Comparison of ENCODE assay signal across 1 cellular context in the genomic region with DNA sequence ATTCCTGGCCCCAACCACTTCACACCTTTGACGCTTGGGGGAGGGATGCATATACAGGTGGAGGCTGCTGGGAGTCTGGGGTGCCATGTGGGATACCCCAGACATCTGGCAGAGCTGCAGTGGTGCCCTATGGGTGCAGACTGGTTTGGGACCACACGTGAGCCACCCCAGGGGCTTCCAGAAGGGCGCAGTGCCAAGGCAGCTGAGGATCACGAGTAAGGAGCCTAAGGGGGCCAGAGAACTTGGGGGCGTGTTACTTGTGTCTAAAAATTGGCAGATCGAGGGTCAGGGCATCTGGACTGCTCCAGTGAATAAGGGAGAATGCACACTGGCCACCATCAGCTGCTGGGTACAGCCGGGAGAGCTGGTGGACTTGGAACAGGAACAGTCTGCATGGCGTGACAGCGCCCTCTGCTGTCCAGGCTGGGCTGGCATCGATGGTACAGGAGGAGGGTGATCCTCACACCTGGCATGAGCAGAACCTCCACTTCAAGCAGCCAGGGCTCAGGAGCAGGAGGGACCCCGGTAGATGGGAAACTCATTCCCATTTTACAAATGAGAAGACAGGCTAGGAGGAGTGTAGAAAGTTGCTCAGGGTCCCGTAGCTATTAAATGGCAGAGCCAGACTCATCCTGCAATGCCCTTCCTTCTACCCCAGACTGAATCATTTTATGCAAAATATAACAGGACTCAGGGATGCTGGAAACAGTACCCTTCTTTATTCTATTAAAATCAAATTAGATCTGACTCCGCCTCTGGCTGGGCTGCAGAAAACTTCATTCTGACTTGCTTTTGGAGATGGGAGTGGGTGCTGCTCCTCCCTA.
TF ChIP-seq lines count a peak whose summit lies in the region.

No MANE protein-coding gene starts in this region.

TF ChIP-seq in HepG2, 621 proteins besides CTCF, POLR2A, EP300 and RAD21 (continued from another document and continues in another):
- TF ChIP-seq, protein P1, sequence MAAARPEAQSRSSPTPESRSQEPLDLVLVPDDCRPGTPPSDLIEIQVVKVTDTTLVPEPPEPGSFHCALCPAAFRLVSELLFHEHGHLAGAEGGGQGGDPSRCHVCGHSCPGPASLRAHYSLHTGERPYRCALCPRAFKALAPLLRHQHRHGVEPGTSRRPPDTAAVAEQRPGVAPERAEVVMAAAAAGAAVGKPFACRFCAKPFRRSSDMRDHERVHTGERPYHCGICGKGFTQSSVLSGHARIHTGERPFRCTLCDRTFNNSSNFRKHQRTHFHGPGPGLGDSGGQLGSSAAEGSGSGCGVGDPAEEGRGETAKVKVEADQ (CRISPR knock-in tag; IDR thresholded peaks at IDR 0.05; ENCODE audit: borderline replicate concordance) = 0 out of 2 replicates have a peak, but pooled peaks have one; percentile 48
- TF ChIP-seq KDM1A (CRISPR knock-in tag; IDR thresholded peaks at IDR 0.05) = no peak
- TF ChIP-seq KLF16 (CRISPR knock-in tag; IDR thresholded peaks at IDR 0.05) = peak in 1 of 2 experiments; percentile 31; a peak in 1 of 4 replicates
- TF ChIP-seq, protein P2, sequence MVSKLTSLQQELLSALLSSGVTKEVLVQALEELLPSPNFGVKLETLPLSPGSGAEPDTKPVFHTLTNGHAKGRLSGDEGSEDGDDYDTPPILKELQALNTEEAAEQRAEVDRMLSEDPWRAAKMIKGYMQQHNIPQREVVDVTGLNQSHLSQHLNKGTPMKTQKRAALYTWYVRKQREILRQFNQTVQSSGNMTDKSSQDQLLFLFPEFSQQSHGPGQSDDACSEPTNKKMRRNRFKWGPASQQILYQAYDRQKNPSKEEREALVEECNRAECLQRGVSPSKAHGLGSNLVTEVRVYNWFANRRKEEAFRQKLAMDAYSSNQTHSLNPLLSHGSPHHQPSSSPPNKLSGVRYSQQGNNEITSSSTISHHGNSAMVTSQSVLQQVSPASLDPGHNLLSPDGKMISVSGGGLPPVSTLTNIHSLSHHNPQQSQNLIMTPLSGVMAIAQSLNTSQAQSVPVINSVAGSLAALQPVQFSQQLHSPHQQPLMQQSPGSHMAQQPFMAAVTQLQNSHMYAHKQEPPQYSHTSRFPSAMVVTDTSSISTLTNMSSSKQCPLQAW (CRISPR knock-in tag; IDR thresholded peaks at IDR 0.05) = 0 out of 2 replicates have a peak, but pooled peaks have one; percentile 39
- no peak for TF ChIP-seq PHF21A (CRISPR knock-in tag; IDR thresholded peaks at IDR 0.05)
- peak; percentile 37 for TF ChIP-seq PTBP1 (IDR thresholded peaks at IDR 0.05; ENCODE audit: low read depth, low read length, poor library complexity, severe bottlenecking)
- TF ChIP-seq, protein P3, sequence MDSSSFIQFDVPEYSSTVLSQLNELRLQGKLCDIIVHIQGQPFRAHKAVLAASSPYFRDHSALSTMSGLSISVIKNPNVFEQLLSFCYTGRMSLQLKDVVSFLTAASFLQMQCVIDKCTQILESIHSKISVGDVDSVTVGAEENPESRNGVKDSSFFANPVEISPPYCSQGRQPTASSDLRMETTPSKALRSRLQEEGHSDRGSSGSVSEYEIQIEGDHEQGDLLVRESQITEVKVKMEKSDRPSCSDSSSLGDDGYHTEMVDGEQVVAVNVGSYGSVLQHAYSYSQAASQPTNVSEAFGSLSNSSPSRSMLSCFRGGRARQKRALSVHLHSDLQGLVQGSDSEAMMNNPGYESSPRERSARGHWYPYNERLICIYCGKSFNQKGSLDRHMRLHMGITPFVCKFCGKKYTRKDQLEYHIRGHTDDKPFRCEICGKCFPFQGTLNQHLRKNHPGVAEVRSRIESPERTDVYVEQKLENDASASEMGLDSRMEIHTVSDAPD (CRISPR knock-in tag; IDR thresholded peaks at IDR 0.05) = no peak
- 0 out of 2 replicates have a peak, but pooled peaks have one; percentile 12 for TF ChIP-seq ZNF331 (CRISPR knock-in tag; IDR thresholded peaks at IDR 0.05)
- TF ChIP-seq ZBTB42 (CRISPR knock-in tag; IDR thresholded peaks at IDR 0.05) = no peak
- peak; percentile 53; the same call in 1 of the 2 replicates for TF ChIP-seq HES4 (CRISPR knock-in tag; IDR thresholded peaks at IDR 0.05; ENCODE audit: borderline replicate concordance)
- 0 out of 2 replicates have a peak, but pooled peaks have one; percentile 38 for TF ChIP-seq IRF2 (CRISPR knock-in tag; IDR thresholded peaks at IDR 0.05)
- TF ChIP-seq ZNF891 (CRISPR knock-in tag; IDR thresholded peaks at IDR 0.05) = peak; percentile 58; the same call in 1 of the 2 replicates
- 0 out of 2 replicates have a peak, but pooled peaks have one; percentile 45 for TF ChIP-seq ZNF225 (CRISPR knock-in tag; IDR thresholded peaks at IDR 0.05)
- no peak for TF ChIP-seq ZNF746 (CRISPR knock-in tag; IDR thresholded peaks at IDR 0.05)
- peak; percentile 59; the same call in 1 of the 2 replicates for TF ChIP-seq ZNF788 (CRISPR knock-in tag; IDR thresholded peaks at IDR 0.05; ENCODE audit: borderline replicate concordance)
- peak; percentile 38; the same call in 1 of the 2 replicates for TF ChIP-seq RELA (CRISPR knock-in tag; IDR thresholded peaks at IDR 0.05)
- peak; percentile 68; the same call in 1 of the 2 replicates for TF ChIP-seq HNRNPL (IDR thresholded peaks at IDR 0.05; ENCODE audit: low read depth, low read length)
- TF ChIP-seq, protein P4, sequence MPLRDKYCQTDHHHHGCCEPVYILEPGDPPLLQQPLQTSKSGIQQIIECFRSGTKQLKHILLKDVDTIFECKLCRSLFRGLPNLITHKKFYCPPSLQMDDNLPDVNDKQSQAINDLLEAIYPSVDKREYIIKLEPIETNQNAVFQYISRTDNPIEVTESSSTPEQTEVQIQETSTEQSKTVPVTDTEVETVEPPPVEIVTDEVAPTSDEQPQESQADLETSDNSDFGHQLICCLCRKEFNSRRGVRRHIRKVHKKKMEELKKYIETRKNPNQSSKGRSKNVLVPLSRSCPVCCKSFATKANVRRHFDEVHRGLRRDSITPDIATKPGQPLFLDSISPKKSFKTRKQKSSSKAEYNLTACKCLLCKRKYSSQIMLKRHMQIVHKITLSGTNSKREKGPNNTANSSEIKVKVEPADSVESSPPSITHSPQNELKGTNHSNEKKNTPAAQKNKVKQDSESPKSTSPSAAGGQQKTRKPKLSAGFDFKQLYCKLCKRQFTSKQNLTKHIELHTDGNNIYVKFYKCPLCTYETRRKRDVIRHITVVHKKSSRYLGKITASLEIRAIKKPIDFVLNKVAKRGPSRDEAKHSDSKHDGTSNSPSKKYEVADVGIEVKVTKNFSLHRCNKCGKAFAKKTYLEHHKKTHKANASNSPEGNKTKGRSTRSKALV (CRISPR knock-in tag; IDR thresholded peaks at IDR 0.05) = no peak
- TF ChIP-seq NFRKB (IDR thresholded peaks at IDR 0.05) = no peak
- TF ChIP-seq ZNF792 (CRISPR knock-in tag; IDR thresholded peaks at IDR 0.05) = 0 out of 2 replicates have a peak, but pooled peaks have one; percentile 36
- TF ChIP-seq ETV5 (CRISPR knock-in tag; IDR thresholded peaks at IDR 0.05; ENCODE audit: borderline replicate concordance) = peak; percentile 10; the same call in 1 of the 2 replicates
- TF ChIP-seq REPIN1 (CRISPR knock-in tag; IDR thresholded peaks at IDR 0.05; ENCODE audit: borderline replicate concordance, low read depth) = peak; percentile 45; the same call in 1 of the 2 replicates
- no peak for TF ChIP-seq MBD4 (IDR thresholded peaks at IDR 0.05; ENCODE audit: borderline replicate concordance, low read length)
- TF ChIP-seq HNF4G (IDR thresholded peaks at IDR 0.05; ENCODE audit: borderline replicate concordance, low read depth, low read length) = peak; percentile 68; the same call in 1 of the 2 replicates
- 0 out of 2 replicates have a peak, but pooled peaks have one; percentile 7 for TF ChIP-seq HNF4G (CRISPR knock-in tag; IDR thresholded peaks at IDR 0.05; ENCODE audit: borderline replicate concordance, low read depth)
- TF ChIP-seq, protein P5, sequence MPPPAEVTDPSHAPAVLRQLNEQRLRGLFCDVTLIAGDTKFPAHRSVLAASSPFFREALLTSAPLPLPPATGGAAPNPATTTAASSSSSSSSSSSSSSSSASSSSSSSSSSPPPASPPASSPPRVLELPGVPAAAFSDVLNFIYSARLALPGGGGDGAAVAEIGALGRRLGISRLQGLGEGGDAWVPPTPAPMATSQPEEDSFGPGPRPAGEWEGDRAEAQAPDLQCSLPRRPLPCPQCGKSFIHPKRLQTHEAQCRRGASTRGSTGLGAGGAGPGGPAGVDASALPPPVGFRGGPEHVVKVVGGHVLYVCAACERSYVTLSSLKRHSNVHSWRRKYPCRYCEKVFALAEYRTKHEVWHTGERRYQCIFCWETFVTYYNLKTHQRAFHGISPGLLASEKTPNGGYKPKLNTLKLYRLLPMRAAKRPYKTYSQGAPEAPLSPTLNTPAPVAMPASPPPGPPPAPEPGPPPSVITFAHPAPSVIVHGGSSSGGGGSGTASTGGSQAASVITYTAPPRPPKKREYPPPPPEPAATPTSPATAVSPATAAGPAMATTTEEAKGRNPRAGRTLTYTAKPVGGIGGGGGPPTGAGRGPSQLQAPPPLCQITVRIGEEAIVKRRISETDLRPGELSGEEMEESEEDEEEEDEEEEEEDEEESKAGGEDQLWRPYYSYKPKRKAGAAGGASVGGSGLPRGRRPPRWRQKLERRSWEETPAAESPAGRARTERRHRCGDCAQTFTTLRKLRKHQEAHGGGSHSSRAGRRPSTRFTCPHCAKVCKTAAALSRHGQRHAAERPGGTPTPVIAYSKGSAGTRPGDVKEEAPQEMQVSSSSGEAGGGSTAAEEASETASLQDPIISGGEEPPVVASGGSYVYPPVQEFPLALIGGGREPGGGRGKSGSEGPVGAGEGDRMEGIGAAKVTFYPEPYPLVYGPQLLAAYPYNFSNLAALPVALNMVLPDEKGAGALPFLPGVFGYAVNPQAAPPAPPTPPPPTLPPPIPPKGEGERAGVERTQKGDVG (CRISPR knock-in tag; IDR thresholded peaks at IDR 0.05; ENCODE audit: borderline replicate concordance) = peak; percentile 20; the same call in 1 of the 2 replicates
- TF ChIP-seq, protein P6, sequence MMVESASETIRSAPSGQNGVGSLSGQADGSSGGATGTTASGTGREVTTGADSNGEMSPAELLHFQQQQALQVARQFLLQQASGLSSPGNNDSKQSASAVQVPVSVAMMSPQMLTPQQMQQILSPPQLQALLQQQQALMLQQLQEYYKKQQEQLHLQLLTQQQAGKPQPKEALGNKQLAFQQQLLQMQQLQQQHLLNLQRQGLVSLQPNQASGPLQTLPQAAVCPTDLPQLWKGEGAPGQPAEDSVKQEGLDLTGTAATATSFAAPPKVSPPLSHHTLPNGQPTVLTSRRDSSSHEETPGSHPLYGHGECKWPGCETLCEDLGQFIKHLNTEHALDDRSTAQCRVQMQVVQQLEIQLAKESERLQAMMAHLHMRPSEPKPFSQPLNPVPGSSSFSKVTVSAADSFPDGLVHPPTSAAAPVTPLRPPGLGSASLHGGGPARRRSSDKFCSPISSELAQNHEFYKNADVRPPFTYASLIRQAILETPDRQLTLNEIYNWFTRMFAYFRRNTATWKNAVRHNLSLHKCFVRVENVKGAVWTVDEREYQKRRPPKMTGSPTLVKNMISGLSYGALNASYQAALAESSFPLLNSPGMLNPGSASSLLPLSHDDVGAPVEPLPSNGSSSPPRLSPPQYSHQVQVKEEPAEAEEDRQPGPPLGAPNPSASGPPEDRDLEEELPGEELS (CRISPR knock-in tag; IDR thresholded peaks at IDR 0.05) = no peak
- peak; percentile 42; the same call in 1 of the 2 replicates for TF ChIP-seq TARDBP (CRISPR knock-in tag; IDR thresholded peaks at IDR 0.05)
- TF ChIP-seq HNF4A (CRISPR knock-in tag; IDR thresholded peaks at IDR 0.05) = peak; percentile 70
- TF ChIP-seq NR2F6 (IDR thresholded peaks at IDR 0.05) = no peak
- peak; percentile 49; the same call in 1 of the 2 replicates for TF ChIP-seq NR2F6 (CRISPR knock-in tag; IDR thresholded peaks at IDR 0.05)
- TF ChIP-seq ZNF296 (CRISPR knock-in tag; conservative IDR thresholded peaks at IDR 0.05) = no peak
- 0 out of 2 replicates have a peak, but pooled peaks have one; percentile 26 for TF ChIP-seq GATAD1 (CRISPR knock-in tag; IDR thresholded peaks at IDR 0.05)
- TF ChIP-seq SMC3 (IDR thresholded peaks at IDR 0.05; ENCODE audit: low read length) = peak; percentile 98
- TF ChIP-seq, protein P7, sequence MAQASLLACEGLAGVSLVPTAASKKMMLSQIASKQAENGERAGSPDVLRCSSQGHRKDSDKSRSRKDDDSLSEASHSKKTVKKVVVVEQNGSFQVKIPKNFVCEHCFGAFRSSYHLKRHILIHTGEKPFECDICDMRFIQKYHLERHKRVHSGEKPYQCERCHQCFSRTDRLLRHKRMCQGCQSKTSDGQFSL (CRISPR knock-in tag; IDR thresholded peaks at IDR 0.05) = no peak
- TF ChIP-seq CBX1 (IDR thresholded peaks at IDR 0.05; ENCODE audit: low read depth) = no peak
- TF ChIP-seq SMAD3 (CRISPR knock-in tag; IDR thresholded peaks at IDR 0.05) = 0 out of 2 replicates have a peak, but pooled peaks have one; percentile 63
- 0 out of 2 replicates have a peak, but pooled peaks have one; percentile 53 for TF ChIP-seq EED (CRISPR knock-in tag; IDR thresholded peaks at IDR 0.05)
